In the genomic region with DNA sequence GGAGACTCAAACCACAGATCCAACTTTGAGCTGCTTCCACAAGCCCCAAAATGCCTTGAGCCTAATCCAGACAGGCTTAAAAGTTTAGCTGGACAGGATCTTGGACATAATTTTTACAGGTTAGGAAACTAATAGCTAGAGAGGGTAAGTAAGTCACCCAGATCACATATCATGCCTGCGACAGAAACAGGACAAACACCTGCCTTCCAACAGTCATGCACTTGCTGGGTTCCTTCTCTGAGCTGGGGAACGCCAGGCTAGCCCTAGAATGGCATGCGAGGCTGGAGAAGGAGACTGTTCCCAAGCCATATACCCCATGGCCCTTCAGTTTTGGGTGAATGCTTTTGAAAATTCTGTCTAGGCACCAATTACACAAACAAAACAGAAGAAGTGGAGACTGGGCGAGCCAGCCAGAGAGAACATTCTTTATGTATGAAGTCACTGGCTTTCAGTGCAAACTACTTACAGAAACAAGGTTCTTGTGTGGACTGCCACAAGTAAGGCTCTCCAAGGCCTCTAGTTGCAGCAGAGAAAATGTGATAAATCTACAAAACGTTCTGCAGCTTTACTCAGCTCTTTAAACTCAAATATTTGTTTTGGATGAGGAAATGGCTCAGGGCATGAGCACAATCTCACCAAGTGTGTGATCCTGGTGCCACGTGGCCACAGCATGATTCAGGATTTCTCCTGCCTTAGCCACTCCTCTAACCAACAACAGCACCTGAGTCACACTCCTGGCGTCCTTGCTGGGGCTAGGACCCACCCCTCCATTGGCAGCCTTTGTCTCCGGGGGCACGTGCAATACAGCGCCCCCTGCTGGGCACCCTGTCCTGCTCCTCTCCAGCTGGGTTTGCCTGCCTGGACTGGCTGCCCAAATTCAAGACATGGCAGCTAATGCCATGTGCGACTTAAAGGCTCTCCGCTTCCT, we compare ENCODE assay signal across 8 cellular contexts.
DNase-seq lines count a peak whose midpoint lies in the region; ATAC-seq and TF ChIP-seq lines count a peak whose summit lies in the region.

No MANE protein-coding gene starts in this region.

- peaks cover 11% of the 10 kb centered on the region for H3K27me3 Mint-ChIP-seq in GM23338 (ENCODE audit: insufficient read depth, low read depth, poor library complexity)
- H3K27me3 Mint-ChIP-seq in activated T-helper 1 cell treated with anti-CD3 and anti-CD28 coated beads, Interleukin-12 subunit alpha, Interleukin-12 subunit beta, Interleukin-2, Interleukin-4 antibody, amounts not matched to agents 30 ng/mL and 10 ng/mL and 1 ng/mL, durations not matched to agents 14 hours and 24 hours and 36 hours (ENCODE audit: insufficient read depth) = peaks cover 10% of the 10 kb centered on the region

- H3K9me3 ChIP-seq in NT2/D1 (ENCODE audit: insufficient read depth, low read length) (no peaks in the 10 kb centered on the region), thoracic aorta (no peaks in the 10 kb centered on the region)

- no peak overlapping the region for H3K9ac ChIP-seq in NT2/D1 (ENCODE audit: insufficient read length, low read depth)

- no peaks in the 10 kb centered on the region for H3F3A ChIP-seq in GM23338 (replicated peaks; ENCODE audit: low read depth)

- DNase-seq in AG09309 (ENCODE audit: low read depth) (peak; percentile 96), GM23338 (ENCODE audit: low spot score) (peak; percentile 87), NT2/D1 (ENCODE audit: low read depth, low spot score) (peak; percentile 51), fibroblast of villous mesenchyme (ENCODE audit: low read depth) (peak; percentile 93), omental fat pad (ENCODE audit: low spot score) (peak; percentile 52), thoracic aorta (ENCODE audit: low spot score) (peak; percentile 89)
- DNase-seq in activated T-helper 1 cell treated with anti-CD3 and anti-CD28 coated beads, Interleukin-12 subunit alpha, Interleukin-12 subunit beta, Interleukin-2, Interleukin-4 antibody, amounts not matched to agents 30 ng/mL and 10 ng/mL and 1 ng/mL, durations not matched to agents 14 hours and 24 hours and 36 hours (ENCODE audit: low spot score) = peak; percentile 14

- no peaks in the 10 kb centered on the region for H3K36me3 ChIP-seq in GM23338 (ENCODE audit: insufficient read depth)
- H3K36me3 ChIP-seq in NT2/D1 (ENCODE audit: insufficient read depth, insufficient read length, low read length) = no peaks in the 10 kb centered on the region
- H3K36me3 ChIP-seq in thoracic aorta = no peaks in the 10 kb centered on the region

- H3K4me3 ChIP-seq in AG09309 (ENCODE audit: control insufficient read depth, low read depth, low read length) = no peak overlapping the region
- H3K4me3 ChIP-seq in GM23338 = no peak overlapping the region
- H3K4me3 ChIP-seq in NT2/D1 (ENCODE audit: insufficient read length, low read depth) = no peak overlapping the region
- H3K4me3 ChIP-seq in fibroblast of villous mesenchyme (ENCODE audit: low read depth, low read length) = peak overlapping the region; percentile 6
- peak overlapping the region; percentile 17 for H3K4me3 ChIP-seq in thoracic aorta

- no peaks in the 10 kb centered on the region for H3K9me3 Mint-ChIP-seq in GM23338
- no peaks in the 10 kb centered on the region for H3K9me3 Mint-ChIP-seq in activated T-helper 1 cell treated with anti-CD3 and anti-CD28 coated beads, Interleukin-12 subunit alpha, Interleukin-12 subunit beta, Interleukin-2, Interleukin-4 antibody, amounts not matched to agents 30 ng/mL and 10 ng/mL and 1 ng/mL, durations not matched to agents 14 hours and 24 hours and 36 hours

- H3K27ac ChIP-seq in GM23338 (ENCODE audit: low read depth) (no peak overlapping the region), thoracic aorta (peak overlapping the region; percentile 89 to 94)

- no peak overlapping the region for H3K4me2 ChIP-seq in GM23338

- H3K4me3 Mint-ChIP-seq in GM23338 = no peak overlapping the region
- H3K4me3 Mint-ChIP-seq in activated T-helper 1 cell treated with anti-CD3 and anti-CD28 coated beads, Interleukin-12 subunit alpha, Interleukin-12 subunit beta, Interleukin-2, Interleukin-4 antibody, amounts not matched to agents 30 ng/mL and 10 ng/mL and 1 ng/mL, durations not matched to agents 14 hours and 24 hours and 36 hours = no peak overlapping the region

- H3K27ac Mint-ChIP-seq in GM23338 = peak overlapping the region; percentile 85; the same call in 1 of the 2 replicates
- H3K27ac Mint-ChIP-seq in activated T-helper 1 cell treated with anti-CD3 and anti-CD28 coated beads, Interleukin-12 subunit alpha, Interleukin-12 subunit beta, Interleukin-2, Interleukin-4 antibody, amounts not matched to agents 30 ng/mL and 10 ng/mL and 1 ng/mL, durations not matched to agents 14 hours and 24 hours and 36 hours = no peak overlapping the region

- H3K4me1 Mint-ChIP-seq in GM23338 = peaks cover 12% of the 10 kb centered on the region
- peaks cover 31% of the 10 kb centered on the region for H3K4me1 Mint-ChIP-seq in activated T-helper 1 cell treated with anti-CD3 and anti-CD28 coated beads, Interleukin-12 subunit alpha, Interleukin-12 subunit beta, Interleukin-2, Interleukin-4 antibody, amounts not matched to agents 30 ng/mL and 10 ng/mL and 1 ng/mL, durations not matched to agents 14 hours and 24 hours and 36 hours (ENCODE audit: low read depth)

- H3K79me2 ChIP-seq in GM23338 (replicated peaks; ENCODE audit: insufficient read depth) = no peaks in the 10 kb centered on the region

- H2AFZ ChIP-seq in GM23338 = peak overlapping the region; percentile 91

- peak; percentile 95 for ATAC-seq in GM23338
- ATAC-seq in omental fat pad (ENCODE audit: low FRiP score) = peak; percentile 86
- ATAC-seq in thoracic aorta (ENCODE audit: insufficient number of reproducible peaks, low FRiP score, low read depth) = peak; percentile 77
- no peak for ATAC-seq in GM21390 (IDR thresholded peaks at IDR 0.05; ENCODE audit: unreplicated experiment)

- TF ChIP-seq CTCF in AG09309 (IDR thresholded peaks at IDR 0.05; ENCODE audit: control insufficient read depth, insufficient read depth, low read depth, low read length, missing control alignments) (peak; percentile 93), GM23338 (conservative IDR thresholded peaks at IDR 0.05; ENCODE audit: low read depth in 2 of 2) (peak; percentile 86 to 95), fibroblast of villous mesenchyme (IDR thresholded peaks at IDR 0.05; ENCODE audit: insufficient read depth, low read depth, low read length) (peak; percentile 91), omental fat pad (IDR thresholded peaks at IDR 0.05) (peak in 1 of 3 donors; percentile 76), thoracic aorta (IDR thresholded peaks at IDR 0.05) (peak; percentile 87)

- no peaks in the 10 kb centered on the region for H3K36me3 Mint-ChIP-seq in GM23338 (ENCODE audit: low read depth)
- H3K36me3 Mint-ChIP-seq in activated T-helper 1 cell treated with anti-CD3 and anti-CD28 coated beads, Interleukin-12 subunit alpha, Interleukin-12 subunit beta, Interleukin-2, Interleukin-4 antibody, amounts not matched to agents 30 ng/mL and 10 ng/mL and 1 ng/mL, durations not matched to agents 14 hours and 24 hours and 36 hours (ENCODE audit: low read depth) = peaks cover 3% of the 10 kb centered on the region

- intact Hi-C loops in activated T-helper 1 cell treated with anti-CD3 and anti-CD28 coated beads, Interleukin-12 subunit alpha, Interleukin-12 subunit beta, Interleukin-2, Interleukin-4 antibody, amounts not matched to agents 30 ng/mL and 10 ng/mL and 1 ng/mL, durations not matched to agents 14 hours and 24 hours and 36 hours (cut with micrococcal nuclease) = loop anchor here (1.0 to 5.0 kb wide), 3 partner anchors 11 to 188 kb away; no protein-coding TSS in a partner anchor

- H3K9me2 ChIP-seq in GM23338 (ENCODE audit: insufficient read depth) = peaks cover 4% of the 10 kb centered on the region

- H3K4me1 ChIP-seq in GM23338 (ENCODE audit: insufficient read depth) = no peaks in the 10 kb centered on the region; the same call in 1 of the 2 replicates
- peaks cover 5% of the 10 kb centered on the region for H3K4me1 ChIP-seq in NT2/D1 (ENCODE audit: insufficient read depth, insufficient read length)
- H3K4me1 ChIP-seq in thoracic aorta (ENCODE audit: control insufficient read depth in 1 of 2, low read depth in 2 of 2) = peaks cover 27 to 40% of the 10 kb centered on the region in 2 donors

- H3K27me3 ChIP-seq in GM23338 (ENCODE audit: insufficient read depth) (no peaks in the 10 kb centered on the region; the same call in 1 of the 2 replicates), NT2/D1 (ENCODE audit: insufficient read depth, insufficient read length) (no peaks in the 10 kb centered on the region), thoracic aorta (replicated peaks; ENCODE audit: insufficient read depth) (no peaks in the 10 kb centered on the region)

- no peaks in the 10 kb centered on the region for H4K20me1 ChIP-seq in GM23338 (replicated peaks; ENCODE audit: insufficient read depth)

Comparison
In these comparisons a context has a peak if more than half of its experiments do, and no peak if none do; other contexts are left out.
1. DNase-seq: peak in every context shown above with its lines; median percentile 96 in AG09309; 93 in fibroblast of villous mesenchyme; 89 in thoracic aorta; 87 in GM23338; 52 in omental fat pad; 51 in NT2/D1; 14 in activated T-helper 1 cell treated with anti-CD3 and anti-CD28 coated beads, Interleukin-12 subunit alpha, Interleukin-12 subunit beta, Interleukin-2, Interleukin-4 antibody, amounts not matched to agents 30 ng/mL and 10 ng/mL and 1 ng/mL, durations not matched to agents 14 hours and 24 hours and 36 hours.
2. H3K4me3 ChIP-seq: peak in fibroblast of villous mesenchyme (single experiment) and thoracic aorta (single experiment); none in AG09309 (single experiment), GM23338 (single experiment) and NT2/D1 (single experiment).